18 cellular contexts compared by ENCODE assay signal in the genomic region with DNA sequence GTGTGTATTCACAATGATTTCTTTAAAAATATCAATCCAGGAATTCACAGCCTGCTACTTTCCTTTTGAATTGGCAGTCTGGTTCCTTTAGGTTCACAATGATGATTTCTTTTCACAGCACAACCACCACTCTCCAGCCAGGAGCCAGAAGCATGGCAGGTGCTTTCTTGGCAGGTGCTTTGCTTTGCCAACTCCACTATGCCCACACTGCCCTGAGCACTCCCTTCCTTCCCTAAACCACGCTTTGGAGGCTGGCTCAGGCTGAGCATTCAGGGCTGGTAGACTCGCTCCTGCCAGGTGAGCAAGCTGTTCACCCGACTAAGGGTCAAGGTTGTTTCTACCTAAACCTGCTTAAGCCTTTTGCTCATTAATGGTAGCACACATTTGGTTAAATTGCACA.
A peak's percentile ranks its signal among the peaks of the same experiment; 100 is the strongest.
DNase-seq lines count a peak whose midpoint lies in the region; ATAC-seq, FAIRE-seq and TF ChIP-seq lines count a peak whose summit lies in the region.
"Had no signal": no experiment of that assay in that cellular context is flagged by ENCODE, and none has a peak within 500 bp of the region (broad histone marks: within the 10 kb centered on the region; RNA-seq: fewer than 3 reads in every experiment).

No MANE protein-coding gene starts in this region.

- peaks cover 35 to 80% (median 46%) of the 10 kb centered on the region in 4 donors for H3K4me1 Mint-ChIP-seq in CD4-positive, alpha-beta memory T cell
- H3K4me1 Mint-ChIP-seq in T-helper 17 cell = peaks cover 14% of the 10 kb centered on the region
- peaks cover 15 to 54% (median 34%) of the 10 kb centered on the region in 4 donors for H3K4me1 Mint-ChIP-seq in naive thymus-derived CD8-positive, alpha-beta T cell

- CTCF ChIA-PET in A549 (lab: Yijun Ruan, JAX) = no interaction called here
- CTCF ChIA-PET in CD4-positive, alpha-beta memory T cell (lab: Charles Lee; ENCODE audit: partially characterized antibody) = no interaction called here

- intact Hi-C loops in CD4-positive, alpha-beta memory T cell (cut with micrococcal nuclease) = no loop called here

- no peak for TF ChIP-seq POLR2A in A549 (IDR thresholded peaks at IDR 0.05; ENCODE audit: low read length)

- TF ChIP-seq CTCF in A549 (IDR thresholded peaks at IDR 0.05) = no peak

- H3K9me3 Mint-ChIP-seq in CD4-positive, alpha-beta memory T cell = peaks cover 0 to 2% (median 0%) of the 10 kb centered on the region in 8 donors
- H3K9me3 Mint-ChIP-seq in naive thymus-derived CD8-positive, alpha-beta T cell = no peaks in the 10 kb centered on the region

- H3K4me3 Mint-ChIP-seq in CD4-positive, alpha-beta memory T cell = peak overlapping the region in 1 of 8 donors; percentile 26
- H3K4me3 Mint-ChIP-seq in T-helper 17 cell = no peak overlapping the region
- H3K4me3 Mint-ChIP-seq in naive thymus-derived CD8-positive, alpha-beta T cell = no peak overlapping the region
- H3K4me3 Mint-ChIP-seq: B cell had no signal

- no peak for TF ChIP-seq RAD21 in A549 (conservative IDR thresholded peaks at IDR 0.05 in 1 of 2, IDR thresholded peaks at IDR 0.05 in 1 of 2)

- peak; percentile 32 for FAIRE-seq in A549 (lab: Jason Lieb, UNC)

- no peak overlapping the region for H3K4me2 ChIP-seq in A549

- peak overlapping the region; percentile 13 to 81 (median 50) for H3K27ac Mint-ChIP-seq in CD4-positive, alpha-beta memory T cell
- peak overlapping the region; percentile 68 for H3K27ac Mint-ChIP-seq in T-helper 17 cell
- peak overlapping the region in 6 of 10 donors; percentile 31 to 68 (median 50) for H3K27ac Mint-ChIP-seq in naive thymus-derived CD8-positive, alpha-beta T cell
- H3K27ac Mint-ChIP-seq: B cell had no signal

- H3K27ac ChIP-seq in A549 = no peak overlapping the region
- H3K27ac ChIP-seq in CD4-positive, alpha-beta memory T cell (ENCODE audit: low read depth, low read length) = no peak overlapping the region
- H3K27ac ChIP-seq: SK-N-MC had no signal

- DNase-seq in A549 (ENCODE audit: low read depth in 1 of 2, low spot score in 1 of 2) (no peak), T-helper 17 cell (no peak), NCI-H345 (lab: John Stamatoyannopoulos, UW) (no peak), OCI-M1 (lab: John Stamatoyannopoulos, UW) (no peak), medulla oblongata (ENCODE audit: extremely low spot score) (no peak)
- DNase-seq in CD4-positive, alpha-beta memory T cell = no peak
- no peak for DNase-seq in naive thymus-derived CD8-positive, alpha-beta T cell
- DNase-seq: GDM1, HCEC 1CT, IMR-90, NCI-H1417 treated with DMSO at 0.1 percent for 48 hours, NCI-H2029, NCI-H446, NCI-H748 treated with DMSO at 0.1 percent for 48 hours had no signal

- peaks cover 5% of the 10 kb centered on the region for H3K36me3 ChIP-seq in CD4-positive, alpha-beta memory T cell (ENCODE audit: insufficient read depth, low read length)

- H3K9me3 ChIP-seq in A549 (no peaks in the 10 kb centered on the region), T-helper 17 cell (ENCODE audit: control insufficient read depth, low read length, poor library complexity, severe bottlenecking) (no peaks in the 10 kb centered on the region)
- no peaks in the 10 kb centered on the region for H3K9me3 ChIP-seq in CD4-positive, alpha-beta memory T cell (ENCODE audit: control insufficient read depth in 1 of 2, low read length in 2 of 2)

- H3K4me1 ChIP-seq in A549 = peaks cover 20% of the 10 kb centered on the region
- peaks cover 58% of the 10 kb centered on the region for H3K4me1 ChIP-seq in CD4-positive, alpha-beta memory T cell (ENCODE audit: insufficient read depth, low read length)

- no peaks in the 10 kb centered on the region for H3K27me3 ChIP-seq in CD4-positive, alpha-beta memory T cell (ENCODE audit: insufficient read depth, low read length)

- ATAC-seq in A549 (no peak), T-helper 17 cell (no peak)
- no peak for ATAC-seq in naive thymus-derived CD8-positive, alpha-beta T cell
- ATAC-seq: Panc1, Right ventricle myocardium inferior had no signal

- 89% methylated on average over 3 of the region's 3 CpGs for WGBS in A549 (ENCODE audit: missing lambda C conversion rate)

- H3K36me3 Mint-ChIP-seq in CD4-positive, alpha-beta memory T cell = peaks cover 17 to 48% of the 10 kb centered on the region in 2 donors
- H3K36me3 Mint-ChIP-seq in T-helper 17 cell (ENCODE audit: low read depth) = peaks cover 3% of the 10 kb centered on the region
- peaks cover 0 to 40% (median 0%) of the 10 kb centered on the region in 3 donors for H3K36me3 Mint-ChIP-seq in naive thymus-derived CD8-positive, alpha-beta T cell

- POLR2A ChIA-PET in A549 (lab: Yijun Ruan, JAX) = no interaction called here
- POLR2A ChIA-PET in CD4-positive, alpha-beta memory T cell (lab: Charles Lee; ENCODE audit: partially characterized antibody) = no interaction called here
- POLR2A ChIA-PET in naive thymus-derived CD8-positive, alpha-beta T cell (lab: Charles Lee) = no interaction called here

- TF ChIP-seq EP300 in A549 (IDR thresholded peaks at IDR 0.05) = no peak

- no peak overlapping the region for H3K4me3 ChIP-seq in A549
- H3K4me3 ChIP-seq in CD4-positive, alpha-beta memory T cell (ENCODE audit: low read length in 2 of 2) = no peak overlapping the region
- H3K4me3 ChIP-seq: SK-N-MC had no signal

- no peaks in the 10 kb centered on the region for H3K27me3 Mint-ChIP-seq in CD4-positive, alpha-beta memory T cell
- H3K27me3 Mint-ChIP-seq in T-helper 17 cell = no peaks in the 10 kb centered on the region
- no peaks in the 10 kb centered on the region for H3K27me3 Mint-ChIP-seq in naive thymus-derived CD8-positive, alpha-beta T cell
- H3K27me3 Mint-ChIP-seq: B cell had no signal

TF ChIP-seq in A549, 52 proteins besides CTCF, POLR2A, EP300 and RAD21:
- no peak for TF ChIP-seq KDM5A (IDR thresholded peaks at IDR 0.05)
- TF ChIP-seq FOXS1 (CRISPR knock-in tag; IDR thresholded peaks at IDR 0.05) = no peak
- TF ChIP-seq USF2 (IDR thresholded peaks at IDR 0.05) = no peak
- no peak for TF ChIP-seq CHD4 (IDR thresholded peaks at IDR 0.05; ENCODE audit: borderline replicate concordance)
- no peak for TF ChIP-seq ZFP36 (IDR thresholded peaks at IDR 0.05; ENCODE audit: borderline replicate concordance, partially characterized antibody)
- TF ChIP-seq MAX (IDR thresholded peaks at IDR 0.05) = no peak
- TF ChIP-seq POLR2AphosphoS2 (conservative IDR thresholded peaks at IDR 0.05; ENCODE audit: low read length) = no peak
- TF ChIP-seq RNF2 (IDR thresholded peaks at IDR 0.05; ENCODE audit: borderline replicate concordance, low read depth) = no peak
- TF ChIP-seq HOXB5 (CRISPR knock-in tag; IDR thresholded peaks at IDR 0.05) = no peak
- no peak for TF ChIP-seq ESRRA (IDR thresholded peaks at IDR 0.05; ENCODE audit: borderline replicate concordance, low read length)
- no peak for TF ChIP-seq RARB (CRISPR knock-in tag; IDR thresholded peaks at IDR 0.05)
- TF ChIP-seq CHD2 (IDR thresholded peaks at IDR 0.05; ENCODE audit: low read length, partially characterized antibody) = no peak
- TF ChIP-seq FOSL2 (IDR thresholded peaks at IDR 0.05) = no peak
- TF ChIP-seq FOSL2 (CRISPR knock-in tag; IDR thresholded peaks at IDR 0.05) = no peak
- no peak for TF ChIP-seq JUN (IDR thresholded peaks at IDR 0.05)
TF ChIP-seq in A549: peak in this region for 0.
